15 cellular contexts compared by ENCODE assay signal in the genomic region with DNA sequence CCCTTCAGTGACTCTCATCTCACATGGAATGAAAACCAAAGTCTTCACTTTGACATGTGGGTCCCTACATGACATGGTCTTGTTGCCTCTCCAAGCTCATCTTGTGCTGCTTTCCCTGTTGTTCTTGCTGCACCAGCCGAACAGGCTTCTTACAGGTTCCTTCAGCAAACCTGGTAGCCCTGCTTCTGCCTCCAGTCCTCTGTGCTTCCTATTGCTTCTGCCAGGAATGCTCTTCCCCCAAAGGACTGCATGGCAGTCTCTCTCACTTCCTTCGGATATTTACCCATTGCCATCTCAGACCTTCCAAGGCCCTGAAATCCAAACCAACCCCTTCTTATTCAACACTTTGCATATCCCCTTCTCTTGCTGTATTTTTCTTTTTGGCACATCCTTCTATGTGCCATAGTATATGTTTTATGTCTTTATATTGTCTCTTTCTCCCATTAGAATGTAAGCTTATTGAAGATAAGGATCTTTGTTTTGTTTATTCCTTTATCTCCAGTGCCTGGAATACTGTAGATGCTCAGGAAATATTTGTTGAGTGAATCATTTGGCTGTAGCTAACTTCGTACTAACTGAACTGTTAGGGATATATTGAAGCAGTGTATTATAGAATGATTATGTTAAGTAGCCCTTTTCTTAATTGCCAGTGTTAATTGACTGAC. TPM values are rescaled to one million over a fixed set of nuclear protein-coding genes. Genes with fewer than 3 reads are reported as not detected.
DNase-seq lines count a peak whose midpoint lies in the region; ATAC-seq and TF ChIP-seq lines count a peak whose summit lies in the region.
"Had no signal": no experiment of that assay in that cellular context is flagged by ENCODE, and none has a peak within 500 bp of the region (broad histone marks: within the 10 kb centered on the region; RNA-seq: fewer than 3 reads in every experiment).

No MANE protein-coding gene starts in this region.

- CTCF ChIA-PET in HEK293 (lab: Yijun Ruan, JAX), result interaction anchor here (0.8 kb wide), 1 partner anchor 44 kb away, joined by 4 read pairs; no protein-coding TSS in a partner anchor

- H3K27me3 ChIP-seq in effector memory CD4-positive, alpha-beta T cell (replicated peaks; ENCODE audit: control insufficient read depth, insufficient read depth, low read length, poor library complexity, severe bottlenecking), result no peaks in the 10 kb centered on the region
- H3K27me3 ChIP-seq: heart right ventricle had no signal

- H3K36me3 Mint-ChIP-seq in stimulated activated memory B cell treated with anti-CD40 and anti-IgM and Interleukin-4, amounts not matched to agents 10 μg/mL and 1 μg/mL and 100 μg/mL, for 72 hours, result peaks cover 32% of the 10 kb centered on the region

- DNase-seq in A172 (ENCODE audit: low spot score) (peak; percentile 78), SW480 (ENCODE audit: low spot score) (peak; percentile 27), glomerular endothelial cell (ENCODE audit: extremely low read depth, low read depth, low spot score) (peak; percentile 56), middle frontal gyrus (ENCODE audit: extremely low spot score, low spot score) (no peak), SIG-M5 treated with dmso at 0.1 percent for 504 hours (lab: John Stamatoyannopoulos, UW; ENCODE audit: unreplicated experiment) (no peak)
- no peak for DNase-seq in effector memory CD4-positive, alpha-beta T cell
- DNase-seq: activated CD4-positive, alpha-beta T cell treated with anti-CD3 and anti-CD28 coated beads for 1 hour; activated T-cell treated with anti-CD3 and anti-CD28 coated beads, Interleukin-2, amount 50 U/mL, for 24 hours; anterior cingulate cortex; DMS79; endodermal cell; heart right ventricle; NCI-H2107 had no signal

- no peak overlapping the region for H3K4me3 Mint-ChIP-seq in stimulated activated memory B cell treated with anti-CD40 and anti-IgM and Interleukin-4, amounts not matched to agents 10 μg/mL and 1 μg/mL and 100 μg/mL, for 72 hours
- H3K4me3 Mint-ChIP-seq: activated T-cell treated with anti-CD3 and anti-CD28 coated beads, Interleukin-2, amount 50 U/mL, for 24 hours; endodermal cell had no signal

- POLR2A ChIA-PET in HEK293 (lab: Yijun Ruan, JAX), result no interaction called here

- H3K4me3 ChIP-seq in HEK293 (ENCODE audit: low read depth, low read length), result no peak overlapping the region
- no peak overlapping the region for H3K4me3 ChIP-seq in effector memory CD4-positive, alpha-beta T cell (ENCODE audit: insufficient read depth, low read depth, low read length, poor library complexity, severe bottlenecking)
- H3K4me3 ChIP-seq: heart right ventricle had no signal

- H3K9me3 ChIP-seq in HEK293 (ENCODE audit: control insufficient read depth, insufficient read depth, low read depth, low read length), result no peaks in the 10 kb centered on the region
- no peaks in the 10 kb centered on the region for H3K9me3 ChIP-seq in effector memory CD4-positive, alpha-beta T cell (ENCODE audit: control insufficient read depth, low read length)
- H3K9me3 ChIP-seq: heart right ventricle had no signal

- H3K4me1 ChIP-seq in HEK293 (ENCODE audit: control insufficient read depth, insufficient read depth, low read length), result no peaks in the 10 kb centered on the region
- no peaks in the 10 kb centered on the region for H3K4me1 ChIP-seq in effector memory CD4-positive, alpha-beta T cell (ENCODE audit: control insufficient read depth, insufficient read depth, low read length, poor library complexity, severe bottlenecking)

- H3K27ac ChIP-seq in HEK293 (ENCODE audit: extremely low read depth, low read depth, low read length), result no peak overlapping the region
- H3K27ac ChIP-seq in effector memory CD4-positive, alpha-beta T cell (ENCODE audit: insufficient read depth, low read length, poor library complexity, severe bottlenecking), result no peak overlapping the region
- H3K27ac ChIP-seq: heart right ventricle had no signal

- no peak for ATAC-seq in stimulated activated memory B cell treated with anti-CD40 and anti-IgM and Interleukin-4, amounts not matched to agents 10 μg/mL and 1 μg/mL and 100 μg/mL, for 72 hours
- ATAC-seq: heart right ventricle had no signal

- no peak for TF ChIP-seq CTCF in HEK293 (tag by site-specific recombination; IDR thresholded peaks at IDR 0.05)

- H3K27me3 Mint-ChIP-seq in stimulated activated memory B cell treated with anti-CD40 and anti-IgM and Interleukin-4, amounts not matched to agents 10 μg/mL and 1 μg/mL and 100 μg/mL, for 72 hours, result no peaks in the 10 kb centered on the region
- H3K27me3 Mint-ChIP-seq: activated T-cell treated with anti-CD3 and anti-CD28 coated beads, Interleukin-2, amount 50 U/mL, for 24 hours had no signal

- no peak overlapping the region for H3K27ac Mint-ChIP-seq in stimulated activated memory B cell treated with anti-CD40 and anti-IgM and Interleukin-4, amounts not matched to agents 10 μg/mL and 1 μg/mL and 100 μg/mL, for 72 hours
- H3K27ac Mint-ChIP-seq: activated T-cell treated with anti-CD3 and anti-CD28 coated beads, Interleukin-2, amount 50 U/mL, for 24 hours; endodermal cell had no signal

- no peaks in the 10 kb centered on the region for H3K4me1 Mint-ChIP-seq in stimulated activated memory B cell treated with anti-CD40 and anti-IgM and Interleukin-4, amounts not matched to agents 10 μg/mL and 1 μg/mL and 100 μg/mL, for 72 hours

- H3K36me3 ChIP-seq in HEK293 (ENCODE audit: control insufficient read depth in 2 of 2, insufficient read depth in 1 of 2, low read length in 2 of 2), result peaks cover 4 to 23% of the 10 kb centered on the region in 2 experiments; a peak in 2 of 3 replicates
- H3K36me3 ChIP-seq in effector memory CD4-positive, alpha-beta T cell (ENCODE audit: control insufficient read depth, insufficient read depth, low read length), result peaks cover 13% of the 10 kb centered on the region

- H3K9me3 Mint-ChIP-seq in stimulated activated memory B cell treated with anti-CD40 and anti-IgM and Interleukin-4, amounts not matched to agents 10 μg/mL and 1 μg/mL and 100 μg/mL, for 72 hours, result no peaks in the 10 kb centered on the region
- H3K9me3 Mint-ChIP-seq: activated T-cell treated with anti-CD3 and anti-CD28 coated beads, Interleukin-2, amount 50 U/mL, for 24 hours; endodermal cell had no signal

TF ChIP-seq in HEK293, 187 proteins besides CTCF, POLR2A, EP300 and RAD21:
- TF ChIP-seq, protein P1, sequence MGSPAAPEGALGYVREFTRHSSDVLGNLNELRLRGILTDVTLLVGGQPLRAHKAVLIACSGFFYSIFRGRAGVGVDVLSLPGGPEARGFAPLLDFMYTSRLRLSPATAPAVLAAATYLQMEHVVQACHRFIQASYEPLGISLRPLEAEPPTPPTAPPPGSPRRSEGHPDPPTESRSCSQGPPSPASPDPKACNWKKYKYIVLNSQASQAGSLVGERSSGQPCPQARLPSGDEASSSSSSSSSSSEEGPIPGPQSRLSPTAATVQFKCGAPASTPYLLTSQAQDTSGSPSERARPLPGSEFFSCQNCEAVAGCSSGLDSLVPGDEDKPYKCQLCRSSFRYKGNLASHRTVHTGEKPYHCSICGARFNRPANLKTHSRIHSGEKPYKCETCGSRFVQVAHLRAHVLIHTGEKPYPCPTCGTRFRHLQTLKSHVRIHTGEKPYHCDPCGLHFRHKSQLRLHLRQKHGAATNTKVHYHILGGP (tag by site-specific recombination; IDR thresholded peaks at IDR 0.05), result peak; percentile 15; the same call in 1 of the 2 replicates
- no peak for TF ChIP-seq ZNF37A (tag by site-specific recombination; IDR thresholded peaks at IDR 0.05)
- TF ChIP-seq ZNF140 (tag by site-specific recombination; IDR thresholded peaks at IDR 0.05), result no peak
- no peak for TF ChIP-seq ZNF561 (tag by site-specific recombination; IDR thresholded peaks at IDR 0.05; ENCODE audit: borderline replicate concordance)
- TF ChIP-seq ZNF132 (tag by site-specific recombination; IDR thresholded peaks at IDR 0.05; ENCODE audit: borderline replicate concordance), result no peak
- TF ChIP-seq ZNF664 (tag by site-specific recombination; IDR thresholded peaks at IDR 0.05), result 0 out of 2 replicates have a peak, but pooled peaks have one; percentile 29

RNA-seq across cellular contexts. Expression of a gene that starts 57.9 kb away (rescaled TPM):
- total RNA-seq in A172 (2014; rRNA removed; shearing (Covaris generic)), result not detected in 2 replicates
- not detected in 2 replicates for total RNA-seq in glomerular endothelial cell
- total RNA-seq: endodermal cell, heart right ventricle had no signal

Comparison
In these comparisons a context has a peak if more than half of its experiments do, and no peak if none do; other contexts are left out.
1. DNase-seq: peak in A172 (single experiment), SW480 (single experiment) and glomerular endothelial cell (single experiment); none in effector memory CD4-positive, alpha-beta T cell (0 of 3), middle frontal gyrus (single experiment) and SIG-M5 treated with dmso at 0.1 percent for 504 hours (single experiment).